ENCODE assay signal across 16 cellular contexts in the genomic region with DNA sequence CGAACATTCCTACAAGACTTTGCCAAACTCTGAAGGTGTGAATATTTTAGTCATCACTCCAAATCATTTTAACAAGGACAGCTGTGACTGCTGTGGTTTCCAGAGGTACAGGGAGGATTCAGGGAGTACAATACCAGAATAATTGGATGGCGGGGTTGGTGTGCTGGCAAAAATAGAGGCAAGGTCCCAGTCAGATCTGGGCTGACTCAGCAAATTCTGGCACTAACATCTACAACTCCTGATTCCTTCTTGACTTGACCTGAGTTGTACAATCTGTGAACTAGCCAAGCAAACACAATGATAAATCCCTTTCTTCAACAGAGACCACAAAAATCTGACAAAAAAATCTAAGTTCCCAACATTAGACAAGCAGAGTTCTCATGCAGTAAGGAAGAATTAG.
"Had no signal": no experiment of that assay in that cellular context is flagged by ENCODE, and none has a peak within 500 bp of the region (broad histone marks: within the 10 kb centered on the region; RNA-seq: fewer than 3 reads in every experiment).

No MANE protein-coding gene starts in this region.

- H3K9ac ChIP-seq: neural progenitor cell had no signal

- H3K36me3 ChIP-seq: neural progenitor cell, pancreas, tibial nerve, vagina had no signal

- DNase-seq: activated B cell treated with CpG ODN at 0.5 μM for 24 hours; activated CD4-positive, alpha-beta memory T cell treated with anti-CD3 and anti-CD28 coated beads, Interleukin-2, amount 10 ng/mL, durations not matched to agents 7 days and 5 days; activated CD4-positive, alpha-beta T cell treated with anti-CD3 and anti-CD28 coated beads for 4 hours; activated CD8-positive, alpha-beta memory T cell treated with anti-CD3 and anti-CD28 coated beads, Interleukin-2, amount 10 ng/mL, durations not matched to agents 7 days and 5 days; cortex of kidney; naive B cell; pancreas; stimulated activated naive CD8-positive, alpha-beta T cell treated with anti-CD3 and anti-CD28 coated beads, Interleukin-15, Interleukin-2, amounts not matched to agents 100 U/mL and 50 U/mL, for 24 hours had no signal

- FAIRE-seq: pancreas, TTC549 had no signal

- H3K27me3 Mint-ChIP-seq: activated B cell treated with CpG ODN at 0.5 μM for 24 hours; activated CD4-positive, alpha-beta memory T cell treated with anti-CD3 and anti-CD28 coated beads, Interleukin-2, amount 10 ng/mL, durations not matched to agents 7 days and 5 days; activated CD8-positive, alpha-beta memory T cell treated with anti-CD3 and anti-CD28 coated beads, Interleukin-2, amount 10 ng/mL, durations not matched to agents 7 days and 5 days; activated naive CD8-positive, alpha-beta T cell; central memory CD8-positive, alpha-beta T cell; memory B cell; naive B cell had no signal

- H3K4me3 ChIP-seq: neural progenitor cell, pancreas, tibial nerve, vagina had no signal

- ATAC-seq: activated CD8-positive, alpha-beta memory T cell treated with anti-CD3 and anti-CD28 coated beads, Interleukin-2, amount 10 ng/mL, durations not matched to agents 7 days and 5 days; pancreas; stimulated activated naive CD8-positive, alpha-beta T cell treated with anti-CD3 and anti-CD28 coated beads, Interleukin-15, Interleukin-2, amounts not matched to agents 100 U/mL and 50 U/mL, for 24 hours had no signal

- H3K4me1 ChIP-seq: neural progenitor cell, pancreas, vagina had no signal

- H3K36me3 Mint-ChIP-seq: activated CD8-positive, alpha-beta memory T cell treated with anti-CD3 and anti-CD28 coated beads, Interleukin-2, amount 10 ng/mL, durations not matched to agents 7 days and 5 days; memory B cell had no signal

- H3K9me3 ChIP-seq: pancreas, tibial nerve, vagina had no signal

- H3K9me3 Mint-ChIP-seq: activated B cell treated with CpG ODN at 0.5 μM for 24 hours; activated CD4-positive, alpha-beta memory T cell treated with anti-CD3 and anti-CD28 coated beads, Interleukin-2, amount 10 ng/mL, durations not matched to agents 7 days and 5 days; central memory CD8-positive, alpha-beta T cell; memory B cell; naive B cell; neural progenitor cell; T-helper 2 cell treated with Interferon-gamma antibody and Interleukin-4, amounts not matched to agents 5 μg/mL and 100 μg/mL, for 36 hours had no signal

- H3K4me2 ChIP-seq: neural progenitor cell had no signal

- H3K27me3 ChIP-seq: neural progenitor cell, pancreas, tibial nerve, vagina had no signal

- H2AFZ ChIP-seq: neural progenitor cell had no signal

- H3K4me3 Mint-ChIP-seq: activated B cell treated with CpG ODN at 0.5 μM for 24 hours; activated CD4-positive, alpha-beta memory T cell treated with anti-CD3 and anti-CD28 coated beads, Interleukin-2, amount 10 ng/mL, durations not matched to agents 7 days and 5 days; activated CD8-positive, alpha-beta memory T cell treated with anti-CD3 and anti-CD28 coated beads, Interleukin-2, amount 10 ng/mL, durations not matched to agents 7 days and 5 days; activated naive CD8-positive, alpha-beta T cell; central memory CD8-positive, alpha-beta T cell; memory B cell; neural progenitor cell; T-helper 2 cell treated with Interferon-gamma antibody and Interleukin-4, amounts not matched to agents 5 μg/mL and 100 μg/mL, for 36 hours had no signal

- H3K4me1 Mint-ChIP-seq: activated CD4-positive, alpha-beta memory T cell treated with anti-CD3 and anti-CD28 coated beads, Interleukin-2, amount 10 ng/mL, durations not matched to agents 7 days and 5 days; activated CD8-positive, alpha-beta memory T cell treated with anti-CD3 and anti-CD28 coated beads, Interleukin-2, amount 10 ng/mL, durations not matched to agents 7 days and 5 days had no signal

- H3K27ac Mint-ChIP-seq: activated B cell treated with CpG ODN at 0.5 μM for 24 hours; activated CD4-positive, alpha-beta memory T cell treated with anti-CD3 and anti-CD28 coated beads, Interleukin-2, amount 10 ng/mL, durations not matched to agents 7 days and 5 days; activated CD8-positive, alpha-beta memory T cell treated with anti-CD3 and anti-CD28 coated beads, Interleukin-2, amount 10 ng/mL, durations not matched to agents 7 days and 5 days; activated naive CD8-positive, alpha-beta T cell; memory B cell; neural progenitor cell; T-helper 2 cell treated with Interferon-gamma antibody and Interleukin-4, amounts not matched to agents 5 μg/mL and 100 μg/mL, for 36 hours had no signal

- H3K27ac ChIP-seq: neural progenitor cell, pancreas, tibial nerve, vagina had no signal
